Comparison of ENCODE assay signal across 1 cellular context in the genomic region with DNA sequence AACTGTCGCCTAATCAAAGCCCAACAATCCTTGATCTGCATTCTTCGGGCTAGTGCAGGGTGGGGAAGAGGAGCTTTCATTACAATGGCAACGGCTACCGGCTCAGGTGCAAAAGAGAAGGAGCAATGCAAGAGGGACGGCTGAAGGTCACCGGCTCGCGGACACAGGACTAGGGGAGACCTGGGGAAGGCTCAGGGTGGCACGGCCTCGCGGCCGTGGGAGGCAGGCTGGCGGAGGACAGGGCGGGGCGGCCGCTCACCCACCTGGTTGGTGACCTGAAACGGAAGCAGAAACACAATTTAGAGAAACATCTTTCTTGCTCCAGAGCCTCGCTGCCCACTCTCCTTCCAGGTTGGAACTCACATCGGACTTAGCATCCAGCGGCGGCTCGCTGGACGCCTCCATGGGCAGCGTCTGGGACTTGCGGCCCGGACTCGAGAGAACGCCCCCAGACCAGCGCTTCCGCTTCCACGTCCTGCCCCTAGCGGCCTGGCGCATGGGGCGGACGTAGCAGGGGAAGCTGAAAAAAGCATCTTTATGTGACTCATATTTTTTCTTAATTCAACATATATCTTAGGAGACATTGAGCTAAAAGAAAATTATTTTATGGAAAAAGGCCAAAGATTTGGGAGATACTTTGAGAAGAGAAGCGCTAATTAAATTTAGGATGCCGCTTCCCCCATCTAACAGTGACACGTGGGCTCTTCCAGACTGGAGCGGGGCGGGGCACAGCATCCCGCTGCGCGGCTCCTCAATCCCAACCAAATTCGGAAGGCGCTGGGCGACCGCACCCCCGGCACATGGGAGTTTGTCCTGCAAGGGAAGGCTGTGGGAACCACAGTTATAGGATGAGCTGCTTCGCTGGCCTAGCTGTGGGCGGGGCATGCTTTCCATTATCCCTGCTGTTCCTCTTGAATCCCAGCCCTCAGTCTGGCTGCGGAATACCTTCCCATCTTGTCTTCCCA.
A peak's percentile ranks its signal among the peaks of the same experiment; 100 is the strongest.
TF ChIP-seq lines count a peak whose summit lies in the region.

A gene (minus strand): TSS at position 441 of the 965 bp plus-strand sequence. CDS start 36 bp downstream, at position 405.

TF ChIP-seq in HepG2, 621 proteins besides CTCF, POLR2A, EP300 and RAD21 (continued from another document and continues in another):
- TF ChIP-seq, protein P1, sequence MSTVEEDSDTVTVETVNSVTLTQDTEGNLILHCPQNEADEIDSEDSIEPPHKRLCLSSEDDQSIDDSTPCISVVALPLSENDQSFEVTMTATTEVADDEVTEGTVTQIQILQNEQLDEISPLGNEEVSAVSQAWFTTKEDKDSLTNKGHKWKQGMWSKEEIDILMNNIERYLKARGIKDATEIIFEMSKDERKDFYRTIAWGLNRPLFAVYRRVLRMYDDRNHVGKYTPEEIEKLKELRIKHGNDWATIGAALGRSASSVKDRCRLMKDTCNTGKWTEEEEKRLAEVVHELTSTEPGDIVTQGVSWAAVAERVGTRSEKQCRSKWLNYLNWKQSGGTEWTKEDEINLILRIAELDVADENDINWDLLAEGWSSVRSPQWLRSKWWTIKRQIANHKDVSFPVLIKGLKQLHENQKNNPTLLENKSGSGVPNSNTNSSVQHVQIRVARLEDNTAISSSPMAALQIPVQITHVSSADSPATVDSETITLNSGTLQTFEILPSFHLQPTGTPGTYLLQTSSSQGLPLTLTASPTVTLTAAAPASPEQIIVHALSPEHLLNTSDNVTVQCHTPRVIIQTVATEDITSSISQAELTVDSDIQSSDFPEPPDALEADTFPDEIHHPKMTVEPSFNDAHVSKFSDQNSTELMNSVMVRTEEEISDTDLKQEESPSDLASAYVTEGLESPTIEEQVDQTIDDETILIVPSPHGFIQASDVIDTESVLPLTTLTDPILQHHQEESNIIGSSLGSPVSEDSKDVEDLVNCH (CRISPR knock-in tag; IDR thresholded peaks at IDR 0.05) = 0 out of 2 replicates have a peak, but pooled peaks have one; percentile 43
- TF ChIP-seq ZNF619 (CRISPR knock-in tag; IDR thresholded peaks at IDR 0.05) (no peak), ZNF33B (CRISPR knock-in tag; IDR thresholded peaks at IDR 0.05) (0 out of 2 replicates have a peak, but pooled peaks have one; percentile 53), ELF1 (CRISPR knock-in tag; IDR thresholded peaks at IDR 0.05) (peak; percentile 94), CBX2 (IDR thresholded peaks at IDR 0.05; ENCODE audit: low read depth, low read length) (no peak), CBX2 (CRISPR knock-in tag; IDR thresholded peaks at IDR 0.05; ENCODE audit: low read depth) (no peak), ZC3H4 (CRISPR knock-in tag; IDR thresholded peaks at IDR 0.05; ENCODE audit: borderline replicate concordance) (no peak), NKX3-1 (CRISPR knock-in tag; IDR thresholded peaks at IDR 0.05) (0 out of 2 replicates have a peak, but pooled peaks have one; percentile 45), SP140L (CRISPR knock-in tag; IDR thresholded peaks at IDR 0.05; ENCODE audit: borderline replicate concordance) (no peak), TARDBP (CRISPR knock-in tag; IDR thresholded peaks at IDR 0.05) (no peak), ZNF546 (CRISPR knock-in tag; conservative IDR thresholded peaks at IDR 0.05) (0 out of 2 replicates have a peak, but pooled peaks have one; percentile 12), MTF1 (CRISPR knock-in tag; IDR thresholded peaks at IDR 0.05) (no peak), ZNF761 (CRISPR knock-in tag; conservative IDR thresholded peaks at IDR 0.05) (peak; percentile 76; the same call in 1 of the 2 replicates), CBFB (CRISPR knock-in tag; IDR thresholded peaks at IDR 0.05) (no peak; the same call in 1 of the 2 replicates), AKAP8 (CRISPR knock-in tag; IDR thresholded peaks at IDR 0.05) (no peak), ZNF75D (CRISPR knock-in tag; IDR thresholded peaks at IDR 0.05; ENCODE audit: borderline replicate concordance) (0 out of 2 replicates have a peak, but pooled peaks have one; percentile 64), ZNF225 (CRISPR knock-in tag; IDR thresholded peaks at IDR 0.05) (no peak), ZNF10 (CRISPR knock-in tag; IDR thresholded peaks at IDR 0.05; ENCODE audit: borderline replicate concordance, low read depth) (no peak), SIN3B (IDR thresholded peaks at IDR 0.05; ENCODE audit: low read length) (no peak), JUN (CRISPR knock-in tag; IDR thresholded peaks at IDR 0.05) (no peak), STAT5B (CRISPR knock-in tag; IDR thresholded peaks at IDR 0.05) (no peak; the same call in 1 of the 2 replicates), PTBP1 (IDR thresholded peaks at IDR 0.05; ENCODE audit: low read depth, low read length, poor library complexity, severe bottlenecking) (no peak), ZMYM4 (CRISPR knock-in tag; IDR thresholded peaks at IDR 0.05) (peak; percentile 75), PCBP1 (IDR thresholded peaks at IDR 0.05; ENCODE audit: borderline replicate concordance, low read depth, low read length) (0 out of 2 replicates have a peak, but pooled peaks have one; percentile 40), ZNF577 (CRISPR knock-in tag; IDR thresholded peaks at IDR 0.05; ENCODE audit: borderline replicate concordance, low read depth) (no peak), KDM6A (CRISPR knock-in tag; IDR thresholded peaks at IDR 0.05; ENCODE audit: low read depth) (no peak), ZFP36L2 (CRISPR knock-in tag; IDR thresholded peaks at IDR 0.05) (no peak), THAP11 (CRISPR knock-in tag; IDR thresholded peaks at IDR 0.05) (peak; percentile 78), ZNF121 (CRISPR knock-in tag; IDR thresholded peaks at IDR 0.05) (0 out of 2 replicates have a peak, but pooled peaks have one; percentile 8), ERF (CRISPR knock-in tag; IDR thresholded peaks at IDR 0.05) (peak; percentile 73), SMARCC2 (IDR thresholded peaks at IDR 0.05) (no peak), PAWR (CRISPR knock-in tag; IDR thresholded peaks at IDR 0.05; ENCODE audit: borderline replicate concordance) (0 out of 2 replicates have a peak, but pooled peaks have one; percentile 67), STAG1 (CRISPR knock-in tag; IDR thresholded peaks at IDR 0.05) (no peak; the same call in 1 of the 2 replicates), ZNF589 (CRISPR knock-in tag; conservative IDR thresholded peaks at IDR 0.05) (no peak), ZNF878 (CRISPR knock-in tag; IDR thresholded peaks at IDR 0.05) (peak; percentile 83), ZSCAN21 (CRISPR knock-in tag; IDR thresholded peaks at IDR 0.05; ENCODE audit: borderline replicate concordance) (peak; percentile 80), SNRNP70 (IDR thresholded peaks at IDR 0.05; ENCODE audit: low read depth, low read length) (no peak), ZBTB8A (CRISPR knock-in tag; IDR thresholded peaks at IDR 0.05; ENCODE audit: borderline replicate concordance, low read depth) (peak; percentile 69; the same call in 1 of the 2 replicates), SP5 (CRISPR knock-in tag; IDR thresholded peaks at IDR 0.05; ENCODE audit: borderline replicate concordance, low read depth) (no peak)
- TF ChIP-seq, protein P2, sequence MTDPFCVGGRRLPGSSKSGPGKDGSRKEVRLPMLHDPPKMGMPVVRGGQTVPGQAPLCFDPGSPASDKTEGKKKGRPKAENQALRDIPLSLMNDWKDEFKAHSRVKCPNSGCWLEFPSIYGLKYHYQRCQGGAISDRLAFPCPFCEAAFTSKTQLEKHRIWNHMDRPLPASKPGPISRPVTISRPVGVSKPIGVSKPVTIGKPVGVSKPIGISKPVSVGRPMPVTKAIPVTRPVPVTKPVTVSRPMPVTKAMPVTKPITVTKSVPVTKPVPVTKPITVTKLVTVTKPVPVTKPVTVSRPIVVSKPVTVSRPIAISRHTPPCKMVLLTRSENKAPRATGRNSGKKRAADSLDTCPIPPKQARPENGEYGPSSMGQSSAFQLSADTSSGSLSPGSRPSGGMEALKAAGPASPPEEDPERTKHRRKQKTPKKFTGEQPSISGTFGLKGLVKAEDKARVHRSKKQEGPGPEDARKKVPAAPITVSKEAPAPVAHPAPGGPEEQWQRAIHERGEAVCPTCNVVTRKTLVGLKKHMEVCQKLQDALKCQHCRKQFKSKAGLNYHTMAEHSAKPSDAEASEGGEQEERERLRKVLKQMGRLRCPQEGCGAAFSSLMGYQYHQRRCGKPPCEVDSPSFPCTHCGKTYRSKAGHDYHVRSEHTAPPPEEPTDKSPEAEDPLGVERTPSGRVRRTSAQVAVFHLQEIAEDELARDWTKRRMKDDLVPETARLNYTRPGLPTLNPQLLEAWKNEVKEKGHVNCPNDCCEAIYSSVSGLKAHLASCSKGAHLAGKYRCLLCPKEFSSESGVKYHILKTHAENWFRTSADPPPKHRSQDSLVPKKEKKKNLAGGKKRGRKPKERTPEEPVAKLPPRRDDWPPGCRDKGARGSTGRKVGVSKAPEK (CRISPR knock-in tag; IDR thresholded peaks at IDR 0.05; ENCODE audit: borderline replicate concordance) = no peak
- TF ChIP-seq, protein P3, sequence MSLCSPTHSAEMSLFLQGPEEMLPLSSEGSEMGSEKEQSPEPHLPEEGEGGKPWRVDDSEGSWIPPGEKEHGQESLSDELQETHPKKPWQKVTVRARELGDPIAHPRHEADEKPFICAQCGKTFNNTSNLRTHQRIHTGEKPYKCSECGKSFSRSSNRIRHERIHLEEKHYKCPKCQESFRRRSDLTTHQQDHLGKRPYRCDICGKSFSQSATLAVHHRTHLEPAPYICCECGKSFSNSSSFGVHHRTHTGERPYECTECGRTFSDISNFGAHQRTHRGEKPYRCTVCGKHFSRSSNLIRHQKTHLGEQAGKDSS (CRISPR knock-in tag; IDR thresholded peaks at IDR 0.05; ENCODE audit: borderline replicate concordance, low read depth) = no peak
- TF ChIP-seq, protein P4, sequence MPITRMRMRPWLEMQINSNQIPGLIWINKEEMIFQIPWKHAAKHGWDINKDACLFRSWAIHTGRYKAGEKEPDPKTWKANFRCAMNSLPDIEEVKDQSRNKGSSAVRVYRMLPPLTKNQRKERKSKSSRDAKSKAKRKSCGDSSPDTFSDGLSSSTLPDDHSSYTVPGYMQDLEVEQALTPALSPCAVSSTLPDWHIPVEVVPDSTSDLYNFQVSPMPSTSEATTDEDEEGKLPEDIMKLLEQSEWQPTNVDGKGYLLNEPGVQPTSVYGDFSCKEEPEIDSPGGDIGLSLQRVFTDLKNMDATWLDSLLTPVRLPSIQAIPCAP (CRISPR knock-in tag; IDR thresholded peaks at IDR 0.05; ENCODE audit: low read depth) = no peak
- TF ChIP-seq, protein P5, sequence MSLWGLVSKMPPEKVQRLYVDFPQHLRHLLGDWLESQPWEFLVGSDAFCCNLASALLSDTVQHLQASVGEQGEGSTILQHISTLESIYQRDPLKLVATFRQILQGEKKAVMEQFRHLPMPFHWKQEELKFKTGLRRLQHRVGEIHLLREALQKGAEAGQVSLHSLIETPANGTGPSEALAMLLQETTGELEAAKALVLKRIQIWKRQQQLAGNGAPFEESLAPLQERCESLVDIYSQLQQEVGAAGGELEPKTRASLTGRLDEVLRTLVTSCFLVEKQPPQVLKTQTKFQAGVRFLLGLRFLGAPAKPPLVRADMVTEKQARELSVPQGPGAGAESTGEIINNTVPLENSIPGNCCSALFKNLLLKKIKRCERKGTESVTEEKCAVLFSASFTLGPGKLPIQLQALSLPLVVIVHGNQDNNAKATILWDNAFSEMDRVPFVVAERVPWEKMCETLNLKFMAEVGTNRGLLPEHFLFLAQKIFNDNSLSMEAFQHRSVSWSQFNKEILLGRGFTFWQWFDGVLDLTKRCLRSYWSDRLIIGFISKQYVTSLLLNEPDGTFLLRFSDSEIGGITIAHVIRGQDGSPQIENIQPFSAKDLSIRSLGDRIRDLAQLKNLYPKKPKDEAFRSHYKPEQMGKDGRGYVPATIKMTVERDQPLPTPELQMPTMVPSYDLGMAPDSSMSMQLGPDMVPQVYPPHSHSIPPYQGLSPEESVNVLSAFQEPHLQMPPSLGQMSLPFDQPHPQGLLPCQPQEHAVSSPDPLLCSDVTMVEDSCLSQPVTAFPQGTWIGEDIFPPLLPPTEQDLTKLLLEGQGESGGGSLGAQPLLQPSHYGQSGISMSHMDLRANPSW (CRISPR knock-in tag; IDR thresholded peaks at IDR 0.05; ENCODE audit: borderline replicate concordance) = no peak
- TF ChIP-seq, protein P6, sequence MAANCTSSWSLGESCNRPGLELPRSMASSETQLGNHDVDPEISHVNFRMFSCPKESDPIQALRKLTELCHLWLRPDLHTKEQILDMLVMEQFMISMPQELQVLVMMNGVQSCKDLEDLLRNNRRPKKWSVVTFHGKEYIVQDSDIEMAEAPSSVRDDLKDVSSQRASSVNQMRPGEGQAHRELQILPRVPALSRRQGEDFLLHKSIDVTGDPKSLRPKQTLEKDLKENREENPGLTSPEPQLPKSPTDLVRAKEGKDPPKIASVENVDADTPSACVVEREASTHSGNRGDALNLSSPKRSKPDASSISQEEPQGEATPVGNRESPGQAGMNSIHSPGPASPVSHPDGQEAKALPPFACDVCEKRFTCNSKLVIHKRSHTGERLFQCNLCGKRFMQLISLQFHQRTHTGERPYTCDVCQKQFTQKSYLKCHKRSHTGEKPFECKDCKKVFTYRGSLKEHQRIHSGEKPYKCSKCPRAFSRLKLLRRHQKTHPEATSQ (CRISPR knock-in tag; IDR thresholded peaks at IDR 0.05; ENCODE audit: borderline replicate concordance) = no peak
- TF ChIP-seq, protein P7, sequence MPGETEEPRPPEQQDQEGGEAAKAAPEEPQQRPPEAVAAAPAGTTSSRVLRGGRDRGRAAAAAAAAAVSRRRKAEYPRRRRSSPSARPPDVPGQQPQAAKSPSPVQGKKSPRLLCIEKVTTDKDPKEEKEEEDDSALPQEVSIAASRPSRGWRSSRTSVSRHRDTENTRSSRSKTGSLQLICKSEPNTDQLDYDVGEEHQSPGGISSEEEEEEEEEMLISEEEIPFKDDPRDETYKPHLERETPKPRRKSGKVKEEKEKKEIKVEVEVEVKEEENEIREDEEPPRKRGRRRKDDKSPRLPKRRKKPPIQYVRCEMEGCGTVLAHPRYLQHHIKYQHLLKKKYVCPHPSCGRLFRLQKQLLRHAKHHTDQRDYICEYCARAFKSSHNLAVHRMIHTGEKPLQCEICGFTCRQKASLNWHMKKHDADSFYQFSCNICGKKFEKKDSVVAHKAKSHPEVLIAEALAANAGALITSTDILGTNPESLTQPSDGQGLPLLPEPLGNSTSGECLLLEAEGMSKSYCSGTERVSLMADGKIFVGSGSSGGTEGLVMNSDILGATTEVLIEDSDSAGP (CRISPR knock-in tag; IDR thresholded peaks at IDR 0.05; ENCODE audit: borderline replicate concordance) = peak; percentile 76; the same call in 1 of the 2 replicates
- TF ChIP-seq, protein P8, sequence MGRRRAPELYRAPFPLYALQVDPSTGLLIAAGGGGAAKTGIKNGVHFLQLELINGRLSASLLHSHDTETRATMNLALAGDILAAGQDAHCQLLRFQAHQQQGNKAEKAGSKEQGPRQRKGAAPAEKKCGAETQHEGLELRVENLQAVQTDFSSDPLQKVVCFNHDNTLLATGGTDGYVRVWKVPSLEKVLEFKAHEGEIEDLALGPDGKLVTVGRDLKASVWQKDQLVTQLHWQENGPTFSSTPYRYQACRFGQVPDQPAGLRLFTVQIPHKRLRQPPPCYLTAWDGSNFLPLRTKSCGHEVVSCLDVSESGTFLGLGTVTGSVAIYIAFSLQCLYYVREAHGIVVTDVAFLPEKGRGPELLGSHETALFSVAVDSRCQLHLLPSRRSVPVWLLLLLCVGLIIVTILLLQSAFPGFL (CRISPR knock-in tag; IDR thresholded peaks at IDR 0.05) = no peak
- TF ChIP-seq, protein P9, sequence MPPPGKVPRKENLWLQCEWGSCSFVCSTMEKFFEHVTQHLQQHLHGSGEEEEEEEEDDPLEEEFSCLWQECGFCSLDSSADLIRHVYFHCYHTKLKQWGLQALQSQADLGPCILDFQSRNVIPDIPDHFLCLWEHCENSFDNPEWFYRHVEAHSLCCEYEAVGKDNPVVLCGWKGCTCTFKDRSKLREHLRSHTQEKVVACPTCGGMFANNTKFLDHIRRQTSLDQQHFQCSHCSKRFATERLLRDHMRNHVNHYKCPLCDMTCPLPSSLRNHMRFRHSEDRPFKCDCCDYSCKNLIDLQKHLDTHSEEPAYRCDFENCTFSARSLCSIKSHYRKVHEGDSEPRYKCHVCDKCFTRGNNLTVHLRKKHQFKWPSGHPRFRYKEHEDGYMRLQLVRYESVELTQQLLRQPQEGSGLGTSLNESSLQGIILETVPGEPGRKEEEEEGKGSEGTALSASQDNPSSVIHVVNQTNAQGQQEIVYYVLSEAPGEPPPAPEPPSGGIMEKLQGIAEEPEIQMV (CRISPR knock-in tag; IDR thresholded peaks at IDR 0.05; ENCODE audit: low read depth) = peak; percentile 89
